ENCODE assay signal across 7 cellular contexts in genomic region chr13:28447206-28447605, GRCh38. TPM values are rescaled to one million over a fixed set of nuclear protein-coding genes. Genes with fewer than 3 reads are reported as not detected.
"Had no signal": no experiment of that assay in that cellular context is flagged by ENCODE, and none has a peak within 500 bp of the region (broad histone marks: within the 10 kb centered on the region; RNA-seq: fewer than 3 reads in every experiment).

No MANE protein-coding gene starts in this region.

- H3K4me1 Mint-ChIP-seq: IgD-negative memory B cell had no signal

- H3K4me3 ChIP-seq: K562 had no signal

- DNase-seq: IMR-90, KBM-7 had no signal

- H3K27ac ChIP-seq: HL-60 had no signal

- H3K4me3 Mint-ChIP-seq: IgD-negative memory B cell had no signal

RNA-seq across cellular contexts. Expression of gene FLT1, which starts 47.7 kb away (rescaled TPM):
- total RNA-seq: HT-29 had no signal
- polyA plus RNA-seq: HepG2 had no signal
